19 cellular contexts compared by ENCODE assay signal in the genomic region with DNA sequence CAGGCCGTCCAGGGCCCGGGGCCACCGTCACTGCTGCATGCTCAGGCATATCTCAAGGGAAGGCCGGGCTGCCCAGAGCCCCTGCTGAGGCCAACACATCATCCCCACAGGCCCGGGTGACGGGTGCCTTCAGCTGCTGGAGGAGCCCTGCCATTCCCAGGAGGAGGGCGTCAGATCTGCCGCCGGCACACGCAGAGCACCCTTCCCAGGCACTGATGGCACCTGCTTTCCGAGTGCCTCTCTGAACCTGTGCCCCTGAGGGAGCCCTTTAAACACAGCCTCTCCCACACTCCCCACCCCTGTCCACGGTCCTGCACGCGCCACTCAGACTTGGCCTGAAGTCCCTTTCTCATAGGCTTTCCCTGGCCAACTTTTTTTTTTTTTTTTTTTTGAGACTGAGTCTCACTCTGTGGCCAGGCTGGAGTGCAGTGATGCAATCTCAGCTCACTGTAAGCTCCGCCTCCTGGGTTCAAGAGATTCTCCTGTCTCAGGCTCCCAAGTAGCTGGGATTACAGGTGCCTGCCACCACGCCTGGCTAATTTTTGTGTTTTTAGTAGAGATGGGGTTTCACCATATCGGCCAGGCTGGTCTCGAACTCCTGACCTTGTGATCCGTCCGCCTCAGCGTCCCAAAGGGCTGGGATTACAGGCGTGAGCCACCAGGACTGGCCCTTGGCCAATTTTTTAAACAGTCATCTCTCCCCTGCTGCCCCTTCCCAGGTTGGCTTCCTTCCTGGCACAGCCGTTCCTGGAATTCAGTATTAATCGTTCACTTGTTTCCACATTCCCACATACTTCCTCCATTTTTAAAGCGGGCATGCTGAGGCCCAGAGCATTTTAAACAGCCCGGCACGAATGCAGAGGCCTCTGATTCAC.
A peak's percentile ranks its signal among the peaks of the same experiment; 100 is the strongest.
DNase-seq lines count a peak whose midpoint lies in the region; TF ChIP-seq lines count a peak whose summit lies in the region.
"Had no signal": no experiment of that assay in that cellular context is flagged by ENCODE, and none has a peak within 500 bp of the region (broad histone marks: within the 10 kb centered on the region; RNA-seq: fewer than 3 reads in every experiment).

No MANE protein-coding gene starts in this region.

- no peak overlapping the region for H2BK5ac ChIP-seq in mesenchymal stem cell (ENCODE audit: low read depth, low read length, poor library complexity, severe bottlenecking)

- H3K9me3 ChIP-seq in ascending aorta (no peaks in the 10 kb centered on the region), hepatocyte (ENCODE audit: low read depth) (no peaks in the 10 kb centered on the region), sigmoid colon (no peaks in the 10 kb centered on the region), mesenchymal stem cell (ENCODE audit: control insufficient read depth, low read length) (no peaks in the 10 kb centered on the region)
- H3K9me3 ChIP-seq: ovary had no signal

- H2AK5ac ChIP-seq in mesenchymal stem cell (ENCODE audit: low read length, severe bottlenecking) = no peak overlapping the region

- no peak overlapping the region for H2BK15ac ChIP-seq in mesenchymal stem cell (ENCODE audit: low read depth, poor library complexity, severe bottlenecking)

- H3K9ac ChIP-seq in mesenchymal stem cell (ENCODE audit: low read length) = no peak overlapping the region

- H3K4me3 ChIP-seq in ascending aorta (no peak overlapping the region), hepatocyte (no peak overlapping the region), sigmoid colon (no peak overlapping the region), mesenchymal stem cell (ENCODE audit: insufficient read depth in 1 of 2, low read depth in 1 of 2, low read length in 2 of 2) (no peak overlapping the region)
- H3K4me3 ChIP-seq: lung, ovary, PC-9 had no signal

- H4K8ac ChIP-seq in mesenchymal stem cell (ENCODE audit: low read length) = no peak overlapping the region

- no peak overlapping the region for H3K23ac ChIP-seq in mesenchymal stem cell (ENCODE audit: low read length in 2 of 2)

- TF ChIP-seq CTCF in ascending aorta (IDR thresholded peaks at IDR 0.05) = no peak
- TF ChIP-seq CTCF in hepatocyte (IDR thresholded peaks at IDR 0.05; ENCODE audit: poor library complexity) = no peak
- TF ChIP-seq CTCF in sigmoid colon (IDR thresholded peaks at IDR 0.05) = no peak

- H3K36me3 ChIP-seq in ascending aorta = no peaks in the 10 kb centered on the region
- H3K36me3 ChIP-seq in hepatocyte (replicated peaks; ENCODE audit: insufficient read depth, low read depth) = no peaks in the 10 kb centered on the region
- no peaks in the 10 kb centered on the region for H3K36me3 ChIP-seq in sigmoid colon
- no peaks in the 10 kb centered on the region for H3K36me3 ChIP-seq in mesenchymal stem cell (ENCODE audit: control insufficient read depth in 1 of 2, insufficient read depth in 2 of 2, low read depth in 1 of 2, low read length in 2 of 2)
- H3K36me3 ChIP-seq: ovary, WERI-Rb-1 had no signal

- H3K18ac ChIP-seq in mesenchymal stem cell (ENCODE audit: low read depth in 1 of 2, low read length in 2 of 2) = no peak overlapping the region

- peak; percentile 22 for DNase-seq in HT1080 (ENCODE audit: low read depth)
- DNase-seq in ascending aorta (ENCODE audit: low spot score in 2 of 2) = peak in 1 of 2 donors; percentile 67
- DNase-seq in hepatocyte (ENCODE audit: low spot score) = no peak
- DNase-seq in sigmoid colon = peak; percentile 77
- no peak for DNase-seq in NAMALWA (ENCODE audit: low spot score)
- DNase-seq in hepatic stellate cell (ENCODE audit: low spot score) = no peak
- no peak for DNase-seq in mesenchymal stem cell
- DNase-seq in NCI-H146 treated with DMSO at 0.1 percent for 48 hours (lab: John Stamatoyannopoulos, UW; ENCODE audit: unreplicated experiment) = no peak
- DNase-seq: activated CD8-positive, alpha-beta memory T cell treated with anti-CD3 and anti-CD28 coated beads, Interleukin-2, amount 50 U/mL, for 48 hours; activated naive CD8-positive, alpha-beta T cell treated with anti-CD3 and anti-CD28 coated beads, Interleukin-2, amount 50 U/mL, for 24 hours; H7; KG1; NCI-H524 treated with DMSO at 0.1 percent for 48 hours; PC-9; substantia nigra; SW 1271 had no signal

- TF ChIP-seq POLR2A in sigmoid colon (IDR thresholded peaks at IDR 0.05) = no peak

- no peaks in the 10 kb centered on the region for H3K27me3 ChIP-seq in ascending aorta
- no peaks in the 10 kb centered on the region for H3K27me3 ChIP-seq in hepatocyte
- no peaks in the 10 kb centered on the region for H3K27me3 ChIP-seq in sigmoid colon
- H3K27me3 ChIP-seq in mesenchymal stem cell (ENCODE audit: control insufficient read depth in 1 of 2, insufficient read depth in 1 of 2, low read length in 2 of 2) = peaks cover 0 to 60% of the 10 kb centered on the region in 2 experiments
- H3K27me3 ChIP-seq: ovary had no signal

- no peaks in the 10 kb centered on the region for H3K79me1 ChIP-seq in mesenchymal stem cell (replicated peaks; ENCODE audit: low read length, poor library complexity, severe bottlenecking)

- intact Hi-C loops in ascending aorta (cut with DNase I) = loop anchor here (1.0 to 10.0 kb wide), 7 partner anchors 55 to 1181 kb away; a partner anchor contains a TSS
- intact Hi-C loops in sigmoid colon (cut with DNase I) = loop anchor here (10.0 kb wide), 5 partner anchors 171 to 739 kb away; a partner anchor contains a TSS

- no peak overlapping the region for H3K4ac ChIP-seq in mesenchymal stem cell (ENCODE audit: low read depth in 1 of 2, low read length in 2 of 2)

- H3K4me1 ChIP-seq in ascending aorta = peaks cover 22 to 50% of the 10 kb centered on the region in 2 donors
- peaks cover 17% of the 10 kb centered on the region for H3K4me1 ChIP-seq in hepatocyte (ENCODE audit: insufficient read depth)
- H3K4me1 ChIP-seq in sigmoid colon = peaks cover 0 to 48% (median 40%) of the 10 kb centered on the region in 4 donors
- no peaks in the 10 kb centered on the region for H3K4me1 ChIP-seq in mesenchymal stem cell (ENCODE audit: control insufficient read depth, insufficient read depth, low read depth, low read length)

- no peaks in the 10 kb centered on the region for H3K9me2 ChIP-seq in hepatocyte (replicated peaks; ENCODE audit: insufficient read depth)

- H3K14ac ChIP-seq in mesenchymal stem cell (ENCODE audit: low read length in 2 of 2) = no peak overlapping the region

- no peak overlapping the region for H4K91ac ChIP-seq in mesenchymal stem cell (ENCODE audit: low read length)

- H3K4me2 ChIP-seq in hepatocyte (no peak overlapping the region), mesenchymal stem cell (ENCODE audit: low read length, poor library complexity, severe bottlenecking) (no peak overlapping the region)
- H3K4me2 ChIP-seq: PC-9 had no signal

- no peaks in the 10 kb centered on the region for H4K20me1 ChIP-seq in hepatocyte (ENCODE audit: insufficient read depth, poor library complexity, severe bottlenecking)

- WGBS in hepatocyte (ENCODE audit: low lambda C conversion rate, missing lambda C conversion rate) = 93% methylated on average over 27 of the region's 27 CpGs
- WGBS in sigmoid colon, 2 donors = 85 to 86% methylated on average over 27 of the region's 27 CpGs
- 82% methylated on average over 27 of the region's 27 CpGs for WGBS in mesenchymal stem cell

- H2AFZ ChIP-seq in hepatocyte = no peak overlapping the region
- H2AFZ ChIP-seq in mesenchymal stem cell (ENCODE audit: low read depth, low read length) = no peak overlapping the region
- H2AFZ ChIP-seq: PC-9 had no signal

- H3K79me2 ChIP-seq in hepatocyte = no peaks in the 10 kb centered on the region

- H3K27ac ChIP-seq in ascending aorta (peak overlapping the region; percentile 91 to 96), hepatocyte (peak overlapping the region; percentile 72), sigmoid colon (peak overlapping the region; percentile 89 to 97 (median 92)), mesenchymal stem cell (ENCODE audit: low read length, poor library complexity, severe bottlenecking) (no peak overlapping the region)
- H3K27ac ChIP-seq: PC-9, WERI-Rb-1 had no signal

- no peak overlapping the region for H2BK120ac ChIP-seq in mesenchymal stem cell (ENCODE audit: low read depth, low read length)

- H2BK12ac ChIP-seq in mesenchymal stem cell (ENCODE audit: low read length in 2 of 2) = no peak overlapping the region

- TF ChIP-seq EP300 in sigmoid colon (IDR thresholded peaks at IDR 0.05) = no peak

Comparison
In these comparisons a context has a peak if more than half of its experiments do, and no peak if none do; other contexts are left out.
1. DNase-seq: peak in HT1080 (single experiment) and sigmoid colon (single experiment); none in hepatocyte (single experiment), NAMALWA (single experiment), hepatic stellate cell (single experiment), mesenchymal stem cell (single experiment) and NCI-H146 treated with DMSO at 0.1 percent for 48 hours (single experiment).